ENCODE assay signal across 13 cellular contexts in the genomic region with DNA sequence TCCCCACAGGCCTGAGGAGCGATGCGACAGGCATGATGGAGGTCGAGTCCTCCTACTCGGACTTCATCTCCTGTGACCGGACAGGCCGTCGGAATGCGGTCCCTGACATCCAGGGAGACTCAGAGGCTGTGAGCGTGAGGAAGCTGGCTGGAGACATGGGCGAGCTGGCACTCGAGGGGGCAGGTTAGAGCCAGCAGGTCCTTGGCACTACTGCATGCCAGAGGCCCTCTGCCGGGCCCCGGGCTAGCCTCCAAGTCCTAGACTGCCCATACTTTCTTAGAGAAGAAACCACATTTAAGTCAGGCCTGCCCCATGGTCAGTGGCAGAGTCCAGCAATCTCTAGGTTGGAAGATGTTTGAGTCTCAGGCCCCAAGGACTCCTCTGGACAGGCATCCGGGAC. TPM values are rescaled to one million over a fixed set of nuclear protein-coding genes. Genes with fewer than 3 reads are reported as not detected.
DNase-seq lines count a peak whose midpoint lies in the region; ATAC-seq and TF ChIP-seq lines count a peak whose summit lies in the region.
"Had no signal": no experiment of that assay in that cellular context is flagged by ENCODE, and none has a peak within 500 bp of the region (broad histone marks: within the 10 kb centered on the region; RNA-seq: fewer than 3 reads in every experiment).

No MANE protein-coding gene starts in this region.

- peak overlapping the region; percentile 66 to 97 (median 90) for H3K27ac Mint-ChIP-seq in CD8-positive, alpha-beta memory T cell
- H3K27ac Mint-ChIP-seq in immature natural killer cell, result peak overlapping the region; percentile 83 to 99 (median 92)
- H3K27ac Mint-ChIP-seq in stimulated activated effector memory CD8-positive, alpha-beta T cell treated with anti-CD3 and anti-CD28 coated beads, Interleukin-12 subunit alpha, Interleukin-12 subunit beta, amount 100 ng/mL, for 72 hours, result peak overlapping the region; percentile 91

- POLR2A ChIA-PET in CD8-positive, alpha-beta memory T cell (lab: Charles Lee), result no interaction called here

- peaks cover 0 to 4% of the 10 kb centered on the region in 2 donors for H3K27me3 Mint-ChIP-seq in CD8-positive, alpha-beta memory T cell
- H3K27me3 Mint-ChIP-seq in immature natural killer cell (ENCODE audit: low read depth in 3 of 3), result peaks cover 14 to 19% (median 17%) of the 10 kb centered on the region in 3 donors

- H3K4me1 ChIP-seq in CD8-positive, alpha-beta memory T cell (ENCODE audit: insufficient read depth, low read length), result peaks cover 64% of the 10 kb centered on the region
- peaks cover 4% of the 10 kb centered on the region for H3K4me1 ChIP-seq in body of pancreas

- WGBS in body of pancreas, 2 donors, result 81 to 88% methylated on average over 11 to 14 of the region's 14 CpGs

- no peak overlapping the region for H3K27ac ChIP-seq in CD8-positive, alpha-beta memory T cell (ENCODE audit: low read depth, low read length)
- H3K27ac ChIP-seq in angular gyrus (ENCODE audit: low read depth, low read length) (peak overlapping the region; percentile 98), body of pancreas (no peak overlapping the region)

- no peaks in the 10 kb centered on the region for H3K9me3 ChIP-seq in CD8-positive, alpha-beta memory T cell (ENCODE audit: low read length)
- no peaks in the 10 kb centered on the region for H3K9me3 ChIP-seq in body of pancreas
- H3K9me3 ChIP-seq: Caco-2 had no signal

- H3K4me1 Mint-ChIP-seq in CD8-positive, alpha-beta memory T cell, result peaks cover 63 to 73% (median 70%) of the 10 kb centered on the region in 3 donors
- H3K4me1 Mint-ChIP-seq in immature natural killer cell, result peaks cover 53 to 67% of the 10 kb centered on the region in 2 donors
- peaks cover 53% of the 10 kb centered on the region for H3K4me1 Mint-ChIP-seq in stimulated activated effector memory CD8-positive, alpha-beta T cell treated with anti-CD3 and anti-CD28 coated beads, Interleukin-12 subunit alpha, Interleukin-12 subunit beta, amount 100 ng/mL, for 72 hours

- no peak for DNase-seq in CD8-positive, alpha-beta memory T cell
- DNase-seq in immature natural killer cell, result no peak
- no peak for DNase-seq in stimulated activated effector memory CD8-positive, alpha-beta T cell treated with anti-CD3 and anti-CD28 coated beads, Interleukin-12 subunit alpha, Interleukin-12 subunit beta, amount 100 ng/mL, for 72 hours (ENCODE audit: low spot score in 2 of 2)
- no peak for DNase-seq in NCI-H1436 (lab: John Stamatoyannopoulos, UW)
- DNase-seq in NCI-H226, result no peak
- no peak for DNase-seq in NCI-H187 (lab: John Stamatoyannopoulos, UW)
- DNase-seq in body of pancreas, result no peak
- DNase-seq: activated T-cell treated with anti-CD3 and anti-CD28 coated beads for 4 hours; Caco-2; central memory CD4-positive, alpha-beta T cell; HCEC 1CT; NCI-H2171 had no signal

- H3K4me3 Mint-ChIP-seq in CD8-positive, alpha-beta memory T cell, result peak overlapping the region in 2 of 7 donors; percentile 46 to 47
- no peak overlapping the region for H3K4me3 Mint-ChIP-seq in immature natural killer cell
- no peak overlapping the region for H3K4me3 Mint-ChIP-seq in stimulated activated effector memory CD8-positive, alpha-beta T cell treated with anti-CD3 and anti-CD28 coated beads, Interleukin-12 subunit alpha, Interleukin-12 subunit beta, amount 100 ng/mL, for 72 hours

- H3K27me3 ChIP-seq in CD8-positive, alpha-beta memory T cell (ENCODE audit: insufficient read depth, low read length, poor library complexity, severe bottlenecking), result no peaks in the 10 kb centered on the region
- no peaks in the 10 kb centered on the region for H3K27me3 ChIP-seq in body of pancreas

- no peak for ATAC-seq in stimulated activated effector memory CD8-positive, alpha-beta T cell treated with anti-CD3 and anti-CD28 coated beads, Interleukin-12 subunit alpha, Interleukin-12 subunit beta, amount 100 ng/mL, for 72 hours
- no peak for ATAC-seq in body of pancreas

- no peak for TF ChIP-seq POLR2A in body of pancreas (IDR thresholded peaks at IDR 0.05)

- H3K9me3 Mint-ChIP-seq in CD8-positive, alpha-beta memory T cell, result peaks cover 0 to 2% (median 0%) of the 10 kb centered on the region in 5 donors
- no peaks in the 10 kb centered on the region for H3K9me3 Mint-ChIP-seq in immature natural killer cell
- no peaks in the 10 kb centered on the region for H3K9me3 Mint-ChIP-seq in stimulated activated effector memory CD8-positive, alpha-beta T cell treated with anti-CD3 and anti-CD28 coated beads, Interleukin-12 subunit alpha, Interleukin-12 subunit beta, amount 100 ng/mL, for 72 hours

- CTCF ChIA-PET in CD8-positive, alpha-beta memory T cell (lab: Charles Lee), result interaction anchor here (0.7 to 2.0 kb wide), 3 partner anchors 29 to 229 kb away, joined by 3 to 8 read pairs (median 3); no protein-coding TSS in a partner anchor

- H3K36me3 ChIP-seq in CD8-positive, alpha-beta memory T cell (ENCODE audit: insufficient read depth, low read length), result no peaks in the 10 kb centered on the region
- peaks cover 0 to 2% of the 10 kb centered on the region in 2 donors for H3K36me3 ChIP-seq in body of pancreas (replicated peaks in 1 of 2; ENCODE audit: insufficient read depth in 1 of 2, low read depth in 2 of 2)

- peaks cover 1 to 27% (median 3%) of the 10 kb centered on the region in 3 donors for H3K36me3 Mint-ChIP-seq in CD8-positive, alpha-beta memory T cell
- H3K36me3 Mint-ChIP-seq in immature natural killer cell, result peaks cover 5 to 28% (median 23%) of the 10 kb centered on the region in 3 donors
- peaks cover 16% of the 10 kb centered on the region for H3K36me3 Mint-ChIP-seq in stimulated activated effector memory CD8-positive, alpha-beta T cell treated with anti-CD3 and anti-CD28 coated beads, Interleukin-12 subunit alpha, Interleukin-12 subunit beta, amount 100 ng/mL, for 72 hours

- intact Hi-C loops in body of pancreas (cut with DNase I), result loop anchor here (10.0 kb wide), 2 partner anchors 80 to 390 kb away; no protein-coding TSS in a partner anchor

- H3K4me3 ChIP-seq in CD8-positive, alpha-beta memory T cell (ENCODE audit: low read length), result no peak overlapping the region
- no peak overlapping the region for H3K4me3 ChIP-seq in body of pancreas

- no peak for TF ChIP-seq CTCF in body of pancreas (IDR thresholded peaks at IDR 0.05)

RNA-seq across cellular contexts. Expression of gene PKIG, which starts 32.1 kb away (rescaled TPM):
- 1 to 10 TPM; 4.4 to 4.9 TPM for total RNA-seq in CD8-positive, alpha-beta memory T cell
- 0.97 TPM for polyA plus RNA-seq in CD8-positive, alpha-beta memory T cell
- 1 to 10 TPM; 1.6 to 2.6 (median 1.8) TPM for polyA plus RNA-seq in immature natural killer cell
- total RNA-seq in body of pancreas, result 10 to 100 TPM; 43.6 to 64.9 TPM

RNA-seq across cellular contexts. Expression of gene ADA, which starts 37.0 kb away (rescaled TPM):
- total RNA-seq in CD8-positive, alpha-beta memory T cell, result 10 to 100 TPM; 21.1 to 21.3 TPM
- polyA plus RNA-seq in CD8-positive, alpha-beta memory T cell, result 56.4 TPM
- polyA plus RNA-seq in immature natural killer cell, result 100 to 1,000 TPM in 2 of 3 donors, 10 to 100 TPM in 1; 96.9 to 150 (median 124) TPM
- 1 to 10 TPM; 3.3 to 7.8 TPM for total RNA-seq in body of pancreas

Comparison
In these comparisons a context has a peak if more than half of its experiments do, and no peak if none do; other contexts are left out.
1. RNA of gene PKIG, which starts 32.1 kb away (total RNA-seq): 43.6 to 64.9 TPM in body of pancreas; 4.4 to 4.9 TPM in CD8-positive, alpha-beta memory T cell; every median in the first group is over 4 times any median in the second.
2. Peak in every context shown above with its lines, with median percentiles within 50 percentile points of each other: H3K27ac Mint-ChIP-seq.